19 cellular contexts compared by ENCODE assay signal in genomic region chr11:107655607-107656006, GRCh38. TPM values are rescaled to one million over a fixed set of nuclear protein-coding genes. Genes with fewer than 3 reads are reported as not detected.
"Had no signal": no experiment of that assay in that cellular context is flagged by ENCODE, and none has a peak within 500 bp of the region (broad histone marks: within the 10 kb centered on the region; RNA-seq: fewer than 3 reads in every experiment).

No MANE protein-coding gene starts in this region.

- H3K36me3 Mint-ChIP-seq: activated naive CD4-positive, alpha-beta T cell treated with anti-CD3 and anti-CD28 coated beads, Interleukin-2, amount 50 U/mL, for 72 hours; naive thymus-derived CD8-positive, alpha-beta T cell; stimulated activated effector memory CD8-positive, alpha-beta T cell treated with anti-CD3 and anti-CD28 coated beads, Interleukin-12 subunit alpha, Interleukin-12 subunit beta, amount 100 ng/mL, for 72 hours had no signal

- H3K4me3 Mint-ChIP-seq: activated CD4-positive, alpha-beta T cell treated with anti-CD3 and anti-CD28 coated beads, Interleukin-2, amount 10 ng/mL, durations not matched to agents 7 days and 5 days; dendritic cell treated with granulocyte-macrophage colony-stimulating factor and Interleukin-4, amounts not matched to agents 40 ng/mL and 50 ng/mL, for 4 days; naive thymus-derived CD8-positive, alpha-beta T cell; stimulated activated effector memory CD8-positive, alpha-beta T cell treated with anti-CD3 and anti-CD28 coated beads, Interleukin-12 subunit alpha, Interleukin-12 subunit beta, amount 100 ng/mL, for 72 hours had no signal

- H3K36me3 ChIP-seq: cardiac muscle cell, esophagus muscularis mucosa, heart right ventricle, pancreas, thoracic aorta, upper lobe of left lung had no signal

- H3K4me3 ChIP-seq: cardiac muscle cell, esophagus muscularis mucosa, heart right ventricle, pancreas, smooth muscle cell, thoracic aorta, upper lobe of left lung had no signal

- H3K9me3 ChIP-seq: esophagus muscularis mucosa, heart right ventricle, pancreas, thoracic aorta, upper lobe of left lung had no signal

- H3K27ac Mint-ChIP-seq: activated CD4-positive, alpha-beta T cell treated with anti-CD3 and anti-CD28 coated beads, Interleukin-2, amount 10 ng/mL, durations not matched to agents 7 days and 5 days; activated naive CD4-positive, alpha-beta T cell treated with anti-CD3 and anti-CD28 coated beads, Interleukin-2, amount 50 U/mL, for 72 hours; dendritic cell treated with granulocyte-macrophage colony-stimulating factor and Interleukin-4, amounts not matched to agents 40 ng/mL and 50 ng/mL, for 4 days; naive thymus-derived CD8-positive, alpha-beta T cell; stimulated activated effector memory CD8-positive, alpha-beta T cell treated with anti-CD3 and anti-CD28 coated beads, Interleukin-12 subunit alpha, Interleukin-12 subunit beta, amount 100 ng/mL, for 72 hours had no signal

- H3K27me3 ChIP-seq: cardiac muscle cell, esophagus muscularis mucosa, upper lobe of left lung had no signal

- H3K9me3 Mint-ChIP-seq: activated CD4-positive, alpha-beta T cell treated with anti-CD3 and anti-CD28 coated beads, Interleukin-2, amount 10 ng/mL, durations not matched to agents 7 days and 5 days; activated naive CD4-positive, alpha-beta T cell treated with anti-CD3 and anti-CD28 coated beads, Interleukin-2, amount 50 U/mL, for 72 hours; dendritic cell treated with granulocyte-macrophage colony-stimulating factor and Interleukin-4, amounts not matched to agents 40 ng/mL and 50 ng/mL, for 4 days; naive thymus-derived CD8-positive, alpha-beta T cell; stimulated activated effector memory CD8-positive, alpha-beta T cell treated with anti-CD3 and anti-CD28 coated beads, Interleukin-12 subunit alpha, Interleukin-12 subunit beta, amount 100 ng/mL, for 72 hours had no signal

- H3K4me1 Mint-ChIP-seq: activated CD4-positive, alpha-beta T cell treated with anti-CD3 and anti-CD28 coated beads, Interleukin-2, amount 10 ng/mL, durations not matched to agents 7 days and 5 days; naive thymus-derived CD8-positive, alpha-beta T cell; stimulated activated effector memory CD8-positive, alpha-beta T cell treated with anti-CD3 and anti-CD28 coated beads, Interleukin-12 subunit alpha, Interleukin-12 subunit beta, amount 100 ng/mL, for 72 hours had no signal

- H3K4me1 ChIP-seq: esophagus muscularis mucosa, pancreas, upper lobe of left lung had no signal

- DNase-seq: activated CD4-positive, alpha-beta T cell treated with anti-CD3 and anti-CD28 coated beads, Interleukin-2, amount 10 ng/mL, durations not matched to agents 7 days and 5 days; activated gamma-delta T cell; amygdala; effector CD8-positive, alpha-beta T cell; heart right ventricle; naive thymus-derived CD8-positive, alpha-beta T cell; pancreas; stimulated activated CD4-positive, alpha-beta T cell treated with anti-CD3 and anti-CD28 coated beads, Interleukin-4, amount 100 ng/mL, for 24 hours; T-helper 2 cell; upper lobe of left lung had no signal

- ATAC-seq: activated naive CD4-positive, alpha-beta T cell treated with anti-CD3 and anti-CD28 coated beads, Interleukin-2, amount 50 U/mL, for 72 hours; heart right ventricle; naive thymus-derived CD8-positive, alpha-beta T cell; pancreas; sciatic nerve; stimulated activated effector memory CD8-positive, alpha-beta T cell treated with anti-CD3 and anti-CD28 coated beads, Interleukin-12 subunit alpha, Interleukin-12 subunit beta, amount 100 ng/mL, for 72 hours had no signal

RNA-seq across cellular contexts. Expression of gene SLN, which starts 56.2 kb away (rescaled TPM):
- polyA plus RNA-seq: liver; naive thymus-derived CD8-positive, alpha-beta T cell had no signal
